ENCODE assay signal across 1 cellular context in the genomic region with DNA sequence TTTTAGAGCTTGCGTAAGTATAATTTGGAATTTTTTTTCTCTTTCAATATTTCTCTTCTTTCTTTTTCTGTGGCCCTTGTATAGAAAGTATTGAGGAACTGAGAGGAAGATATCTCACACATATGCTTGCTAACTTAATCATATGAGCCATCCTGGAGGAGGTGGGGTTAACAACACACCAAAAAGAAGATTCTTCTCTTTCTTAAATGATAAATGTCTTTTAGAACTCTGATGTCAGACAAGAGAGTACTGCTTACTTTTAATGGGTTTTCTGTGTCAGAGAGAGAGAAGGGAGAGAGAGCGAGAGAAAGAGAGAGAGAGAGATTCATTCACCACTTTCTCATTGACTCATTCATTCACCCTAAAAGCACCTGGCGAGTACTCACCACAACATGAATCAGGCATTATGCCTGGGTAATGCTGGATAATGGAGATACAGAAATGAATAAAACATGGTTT.
A peak's percentile ranks its signal among the peaks of the same experiment; 100 is the strongest.
TF ChIP-seq lines count a peak whose summit lies in the region.

No MANE protein-coding gene starts in this region.

TF ChIP-seq in GM12878, 131 proteins besides CTCF, POLR2A, EP300 and RAD21 (continued from another document and continues in another):
- TF ChIP-seq, protein P1, sequence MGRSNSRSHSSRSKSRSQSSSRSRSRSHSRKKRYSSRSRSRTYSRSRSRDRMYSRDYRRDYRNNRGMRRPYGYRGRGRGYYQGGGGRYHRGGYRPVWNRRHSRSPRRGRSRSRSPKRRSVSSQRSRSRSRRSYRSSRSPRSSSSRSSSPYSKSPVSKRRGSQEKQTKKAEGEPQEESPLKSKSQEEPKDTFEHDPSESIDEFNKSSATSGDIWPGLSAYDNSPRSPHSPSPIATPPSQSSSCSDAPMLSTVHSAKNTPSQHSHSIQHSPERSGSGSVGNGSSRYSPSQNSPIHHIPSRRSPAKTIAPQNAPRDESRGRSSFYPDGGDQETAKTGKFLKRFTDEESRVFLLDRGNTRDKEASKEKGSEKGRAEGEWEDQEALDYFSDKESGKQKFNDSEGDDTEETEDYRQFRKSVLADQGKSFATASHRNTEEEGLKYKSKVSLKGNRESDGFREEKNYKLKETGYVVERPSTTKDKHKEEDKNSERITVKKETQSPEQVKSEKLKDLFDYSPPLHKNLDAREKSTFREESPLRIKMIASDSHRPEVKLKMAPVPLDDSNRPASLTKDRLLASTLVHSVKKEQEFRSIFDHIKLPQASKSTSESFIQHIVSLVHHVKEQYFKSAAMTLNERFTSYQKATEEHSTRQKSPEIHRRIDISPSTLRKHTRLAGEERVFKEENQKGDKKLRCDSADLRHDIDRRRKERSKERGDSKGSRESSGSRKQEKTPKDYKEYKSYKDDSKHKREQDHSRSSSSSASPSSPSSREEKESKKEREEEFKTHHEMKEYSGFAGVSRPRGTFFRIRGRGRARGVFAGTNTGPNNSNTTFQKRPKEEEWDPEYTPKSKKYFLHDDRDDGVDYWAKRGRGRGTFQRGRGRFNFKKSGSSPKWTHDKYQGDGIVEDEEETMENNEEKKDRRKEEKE (IDR thresholded peaks at IDR 0.05) = no peak
- TF ChIP-seq, protein P2, sequence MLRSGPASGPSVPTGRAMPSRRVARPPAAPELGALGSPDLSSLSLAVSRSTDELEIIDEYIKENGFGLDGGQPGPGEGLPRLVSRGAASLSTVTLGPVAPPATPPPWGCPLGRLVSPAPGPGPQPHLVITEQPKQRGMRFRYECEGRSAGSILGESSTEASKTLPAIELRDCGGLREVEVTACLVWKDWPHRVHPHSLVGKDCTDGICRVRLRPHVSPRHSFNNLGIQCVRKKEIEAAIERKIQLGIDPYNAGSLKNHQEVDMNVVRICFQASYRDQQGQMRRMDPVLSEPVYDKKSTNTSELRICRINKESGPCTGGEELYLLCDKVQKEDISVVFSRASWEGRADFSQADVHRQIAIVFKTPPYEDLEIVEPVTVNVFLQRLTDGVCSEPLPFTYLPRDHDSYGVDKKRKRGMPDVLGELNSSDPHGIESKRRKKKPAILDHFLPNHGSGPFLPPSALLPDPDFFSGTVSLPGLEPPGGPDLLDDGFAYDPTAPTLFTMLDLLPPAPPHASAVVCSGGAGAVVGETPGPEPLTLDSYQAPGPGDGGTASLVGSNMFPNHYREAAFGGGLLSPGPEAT (IDR thresholded peaks at IDR 0.05; ENCODE audit: low read depth) = peak; percentile 95
- TF ChIP-seq BHLHE40 (IDR thresholded peaks at IDR 0.05; ENCODE audit: borderline replicate concordance in 1 of 2, low read depth in 2 of 2, low read length in 1 of 2) = peak; percentile 53 to 59; a peak in 2 of 4 replicates
- peak; percentile 100 for TF ChIP-seq NFIC (IDR thresholded peaks at IDR 0.05; ENCODE audit: low read depth, low read length)
- no peak for TF ChIP-seq ZBTB4 (CRISPR knock-in tag; IDR thresholded peaks at IDR 0.05)
- TF ChIP-seq RAD51 (IDR thresholded peaks at IDR 0.05) = 0 out of 2 replicates have a peak, but pooled peaks have one; percentile 9
- TF ChIP-seq TBL1XR1 (IDR thresholded peaks at IDR 0.05; ENCODE audit: low read depth, low read length) = 0 out of 2 replicates have a peak, but pooled peaks have one; percentile 57
- TF ChIP-seq HDAC6 (IDR thresholded peaks at IDR 0.05; ENCODE audit: unreplicated experiment) = no peak
- no peak for TF ChIP-seq ESRRA (IDR thresholded peaks at IDR 0.05; ENCODE audit: low read length)
- TF ChIP-seq TARDBP (IDR thresholded peaks at IDR 0.05; ENCODE audit: borderline replicate concordance) = no peak
- TF ChIP-seq SPI1 (IDR thresholded peaks at IDR 0.05; ENCODE audit: borderline replicate concordance, insufficient read depth, low read depth, low read length) = peak; percentile 86
- TF ChIP-seq, protein P3, sequence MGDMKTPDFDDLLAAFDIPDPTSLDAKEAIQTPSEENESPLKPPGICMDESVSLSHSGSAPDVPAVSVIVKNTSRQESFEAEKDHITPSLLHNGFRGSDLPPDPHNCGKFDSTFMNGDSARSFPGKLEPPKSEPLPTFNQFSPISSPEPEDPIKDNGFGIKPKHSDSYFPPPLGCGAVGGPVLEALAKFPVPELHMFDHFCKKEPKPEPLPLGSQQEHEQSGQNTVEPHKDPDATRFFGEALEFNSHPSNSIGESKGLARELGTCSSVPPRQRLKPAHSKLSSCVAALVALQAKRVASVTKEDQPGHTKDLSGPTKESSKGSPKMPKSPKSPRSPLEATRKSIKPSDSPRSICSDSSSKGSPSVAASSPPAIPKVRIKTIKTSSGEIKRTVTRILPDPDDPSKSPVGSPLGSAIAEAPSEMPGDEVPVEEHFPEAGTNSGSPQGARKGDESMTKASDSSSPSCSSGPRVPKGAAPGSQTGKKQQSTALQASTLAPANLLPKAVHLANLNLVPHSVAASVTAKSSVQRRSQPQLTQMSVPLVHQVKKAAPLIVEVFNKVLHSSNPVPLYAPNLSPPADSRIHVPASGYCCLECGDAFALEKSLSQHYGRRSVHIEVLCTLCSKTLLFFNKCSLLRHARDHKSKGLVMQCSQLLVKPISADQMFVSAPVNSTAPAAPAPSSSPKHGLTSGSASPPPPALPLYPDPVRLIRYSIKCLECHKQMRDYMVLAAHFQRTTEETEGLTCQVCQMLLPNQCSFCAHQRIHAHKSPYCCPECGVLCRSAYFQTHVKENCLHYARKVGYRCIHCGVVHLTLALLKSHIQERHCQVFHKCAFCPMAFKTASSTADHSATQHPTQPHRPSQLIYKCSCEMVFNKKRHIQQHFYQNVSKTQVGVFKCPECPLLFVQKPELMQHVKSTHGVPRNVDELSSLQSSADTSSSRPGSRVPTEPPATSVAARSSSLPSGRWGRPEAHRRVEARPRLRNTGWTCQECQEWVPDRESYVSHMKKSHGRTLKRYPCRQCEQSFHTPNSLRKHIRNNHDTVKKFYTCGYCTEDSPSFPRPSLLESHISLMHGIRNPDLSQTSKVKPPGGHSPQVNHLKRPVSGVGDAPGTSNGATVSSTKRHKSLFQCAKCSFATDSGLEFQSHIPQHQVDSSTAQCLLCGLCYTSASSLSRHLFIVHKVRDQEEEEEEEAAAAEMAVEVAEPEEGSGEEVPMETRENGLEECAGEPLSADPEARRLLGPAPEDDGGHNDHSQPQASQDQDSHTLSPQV (IDR thresholded peaks at IDR 0.05) = peak; percentile 10; the same call in 1 of the 2 replicates
- no peak for TF ChIP-seq HDGF (IDR thresholded peaks at IDR 0.05)
- TF ChIP-seq NRF1 (conservative IDR thresholded peaks at IDR 0.05; ENCODE audit: low read depth, low read length) = no peak
- peak; percentile 83 for TF ChIP-seq TCF7 (IDR thresholded peaks at IDR 0.05; ENCODE audit: borderline replicate concordance)
- peak; percentile 90; the same call in 1 of the 2 replicates for TF ChIP-seq CBX5 (IDR thresholded peaks at IDR 0.05; ENCODE audit: low read depth)
- no peak for TF ChIP-seq PAX8 (IDR thresholded peaks at IDR 0.05)
- peak; percentile 75 for TF ChIP-seq MLLT1 (IDR thresholded peaks at IDR 0.05)
- TF ChIP-seq IKZF2 (IDR thresholded peaks at IDR 0.05) = peak; percentile 98 to 99
- TF ChIP-seq MYC (IDR thresholded peaks at IDR 0.05; ENCODE audit: insufficient read depth, insufficient read length, insufficient replicate concordance, low read length, severe bottlenecking) = no peak
- TF ChIP-seq DPF2 (IDR thresholded peaks at IDR 0.05) = peak; percentile 99
- no peak for TF ChIP-seq HSF1 (IDR thresholded peaks at IDR 0.05; ENCODE audit: low read depth, low read length)
- TF ChIP-seq TAF1 (IDR thresholded peaks at IDR 0.05; ENCODE audit: borderline replicate concordance, low read depth, low read length) = 0 out of 2 replicates have a peak, but pooled peaks have one; percentile 14
- peak; percentile 51; the same call in 1 of the 2 replicates for TF ChIP-seq ZNF384 (IDR thresholded peaks at IDR 0.05; ENCODE audit: borderline replicate concordance, low read depth, low read length)
- peak; percentile 93 for TF ChIP-seq KLF5 (IDR thresholded peaks at IDR 0.05; ENCODE audit: partially characterized antibody)
- no peak for TF ChIP-seq EGR1 (IDR thresholded peaks at IDR 0.05; ENCODE audit: borderline replicate concordance in 1 of 2, low read depth in 2 of 2, low read length in 2 of 2)
- peak; percentile 95 for TF ChIP-seq ATF7 (IDR thresholded peaks at IDR 0.05; ENCODE audit: low read depth)
- peak; percentile 92 for TF ChIP-seq GATAD2B (conservative IDR thresholded peaks at IDR 0.05; ENCODE audit: low read depth)
- TF ChIP-seq RFX5 (IDR thresholded peaks at IDR 0.05; ENCODE audit: low read depth, low read length) = no peak
- peak; percentile 96 for TF ChIP-seq ATF2 (IDR thresholded peaks at IDR 0.05; ENCODE audit: low read length)
- no peak for TF ChIP-seq SREBF2 (IDR thresholded peaks at IDR 0.05; ENCODE audit: low read length)
- TF ChIP-seq, protein P4, sequence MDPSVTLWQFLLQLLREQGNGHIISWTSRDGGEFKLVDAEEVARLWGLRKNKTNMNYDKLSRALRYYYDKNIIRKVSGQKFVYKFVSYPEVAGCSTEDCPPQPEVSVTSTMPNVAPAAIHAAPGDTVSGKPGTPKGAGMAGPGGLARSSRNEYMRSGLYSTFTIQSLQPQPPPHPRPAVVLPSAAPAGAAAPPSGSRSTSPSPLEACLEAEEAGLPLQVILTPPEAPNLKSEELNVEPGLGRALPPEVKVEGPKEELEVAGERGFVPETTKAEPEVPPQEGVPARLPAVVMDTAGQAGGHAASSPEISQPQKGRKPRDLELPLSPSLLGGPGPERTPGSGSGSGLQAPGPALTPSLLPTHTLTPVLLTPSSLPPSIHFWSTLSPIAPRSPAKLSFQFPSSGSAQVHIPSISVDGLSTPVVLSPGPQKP (IDR thresholded peaks at IDR 0.05; ENCODE audit: low read depth, low read length) = no peak
- TF ChIP-seq NFYA (IDR thresholded peaks at IDR 0.05; ENCODE audit: borderline replicate concordance, low read depth, low read length) = no peak
- TF ChIP-seq JUND (IDR thresholded peaks at IDR 0.05; ENCODE audit: low read depth, low read length) = peak; percentile 68
- TF ChIP-seq, protein P5, sequence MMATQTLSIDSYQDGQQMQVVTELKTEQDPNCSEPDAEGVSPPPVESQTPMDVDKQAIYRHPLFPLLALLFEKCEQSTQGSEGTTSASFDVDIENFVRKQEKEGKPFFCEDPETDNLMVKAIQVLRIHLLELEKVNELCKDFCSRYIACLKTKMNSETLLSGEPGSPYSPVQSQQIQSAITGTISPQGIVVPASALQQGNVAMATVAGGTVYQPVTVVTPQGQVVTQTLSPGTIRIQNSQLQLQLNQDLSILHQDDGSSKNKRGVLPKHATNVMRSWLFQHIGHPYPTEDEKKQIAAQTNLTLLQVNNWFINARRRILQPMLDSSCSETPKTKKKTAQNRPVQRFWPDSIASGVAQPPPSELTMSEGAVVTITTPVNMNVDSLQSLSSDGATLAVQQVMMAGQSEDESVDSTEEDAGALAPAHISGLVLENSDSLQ (IDR thresholded peaks at IDR 0.05) = peak; percentile 88
- no peak for TF ChIP-seq CBX3 (IDR thresholded peaks at IDR 0.05; ENCODE audit: borderline replicate concordance, low read depth)
- no peak for TF ChIP-seq SIX5 (IDR thresholded peaks at IDR 0.05; ENCODE audit: low read depth, low read length, severe bottlenecking)
- peak; percentile 99 for TF ChIP-seq RUNX3 (IDR thresholded peaks at IDR 0.05; ENCODE audit: low read length)
